Comparison of ENCODE assay signal across 17 cellular contexts in genomic region chr6:169499728-169500265, GRCh38.
"Had no signal": no experiment of that assay in that cellular context is flagged by ENCODE, and none has a peak within 500 bp of the region (broad histone marks: within the 10 kb centered on the region; RNA-seq: fewer than 3 reads in every experiment).

No MANE protein-coding gene starts in this region.

- H3K4me3 ChIP-seq: esophagus squamous epithelium, heart left ventricle, left lung, lung, pancreas, prostate gland, sigmoid colon, skin epidermis had no signal

- H3K36me3 ChIP-seq: heart left ventricle, left lung, pancreas, prostate gland, sigmoid colon had no signal

- H3K27ac ChIP-seq: esophagus squamous epithelium, foreskin keratinocyte, left lung, pancreas, prostate gland, sigmoid colon, skin epidermis had no signal

- DNase-seq: esophagus squamous epithelium; foreskin keratinocyte; heart left ventricle; islet precursor cell; left lung; mesenchymal stem cell; pancreas; sigmoid colon; stimulated activated CD4-positive, alpha-beta T cell treated with anti-CD3 and anti-CD28 coated beads, Interleukin-2, amount 100 ng/mL, for 24 hours; stimulated activated CD4-positive, alpha-beta T cell treated with anti-CD3 and anti-CD28 coated beads, Interleukin-4, amount 100 ng/mL, for 4 hours; stimulated activated naive B cell treated with anti-CD40 and anti-IgM and Interleukin-4, amounts not matched to agents 10 μg/mL and 1 μg/mL and 100 μg/mL, for 72 hours; stimulated activated naive CD8-positive, alpha-beta T cell treated with anti-CD3 and anti-CD28 coated beads, Interleukin-15, amount 100 ng/mL, for 72 hours; trophoblast cell had no signal

- H3K4me1 ChIP-seq: esophagus squamous epithelium, foreskin keratinocyte, left lung, pancreas, prostate gland, sigmoid colon had no signal

- ATAC-seq: foreskin keratinocyte; left lung; natural killer cell treated with Interleukin-12 subunit alpha and Interleukin-12 subunit beta and Interleukin-15 and Interleukin-18, amount 100 ng/mL, for 72 hours; pancreas; stimulated activated naive B cell treated with anti-CD40 and anti-IgM and Interleukin-4, amounts not matched to agents 10 μg/mL and 1 μg/mL and 100 μg/mL, for 72 hours; stimulated activated naive CD8-positive, alpha-beta T cell treated with anti-CD3 and anti-CD28 coated beads, Interleukin-15, amount 100 ng/mL, for 72 hours had no signal

- H3K9me3 ChIP-seq: esophagus squamous epithelium, pancreas, prostate gland, sigmoid colon had no signal

- H3K27me3 ChIP-seq: esophagus squamous epithelium, foreskin keratinocyte, heart left ventricle, left lung, pancreas, sigmoid colon had no signal
